ENCODE assay signal across 29 cellular contexts in genomic region chr17:69402052-69402451, GRCh38.
"Had no signal": no experiment of that assay in that cellular context is flagged by ENCODE, and none has a peak within 500 bp of the region (broad histone marks: within the 10 kb centered on the region; RNA-seq: fewer than 3 reads in every experiment).

No MANE protein-coding gene starts in this region.

- H3K4me3 ChIP-seq: ascending aorta, hepatocyte, ovary, prostate gland, sigmoid colon, smooth muscle cell, stomach, suprapubic skin, tibial artery had no signal

- H3K4me1 Mint-ChIP-seq: central memory CD8-positive, alpha-beta T cell; nephron; stimulated activated memory B cell treated with anti-CD40 and anti-IgM and Interleukin-4, amounts not matched to agents 10 μg/mL and 1 μg/mL and 100 μg/mL, for 72 hours had no signal

- DNase-seq: activated CD4-positive, alpha-beta memory T cell treated with anti-CD3 and anti-CD28 coated beads, Interleukin-2, amount 10 ng/mL, durations not matched to agents 7 days and 5 days; activated CD4-positive, alpha-beta T cell treated with anti-CD3 and anti-CD28 coated beads, Interleukin-2, amount 10 ng/mL, durations not matched to agents 7 days and 5 days; activated CD4-positive, CD25-positive, alpha-beta regulatory T cell treated with anti-CD3 and anti-CD28 coated beads, Interleukin-2, amount 50 U/mL, for 72 hours; activated CD8-positive, alpha-beta memory T cell treated with anti-CD3 and anti-CD28 coated beads, Interleukin-2, amount 50 U/mL, for 48 hours; activated gamma-delta T cell; activated naive CD4-positive, alpha-beta T cell treated with anti-CD3 and anti-CD28 coated beads, Interleukin-2, amount 10 ng/mL, durations not matched to agents 7 days and 5 days; activated naive CD8-positive, alpha-beta T cell treated with anti-CD3 and anti-CD28 coated beads, Interleukin-2, amount 10 ng/mL, durations not matched to agents 7 days and 5 days; activated T-cell treated with anti-CD3 and anti-CD28 coated beads, Interleukin-2, amount 50 U/mL, for 24 hours; dermis blood vessel endothelial cell; effector CD4-positive, alpha-beta T cell; kidney; left colon; mammary epithelial cell; ovary; retina; sigmoid colon; stimulated activated CD4-positive, alpha-beta T cell treated with anti-CD3 and anti-CD28 coated beads, Interleukin-1b, Interleukin-23, amount 100 ng/mL, for 48 hours; stimulated activated CD4-positive, alpha-beta T cell treated with anti-CD3 and anti-CD28 coated beads, Interleukin-4, amount 100 ng/mL, for 4 hours; stimulated activated CD8-positive, alpha-beta memory T cell treated with anti-CD3 and anti-CD28 coated beads, Interleukin-4, amount 100 ng/mL, for 48 hours; stomach; tibial artery had no signal

- H3K27ac Mint-ChIP-seq: activated CD4-positive, alpha-beta memory T cell treated with anti-CD3 and anti-CD28 coated beads, Interleukin-2, amount 10 ng/mL, durations not matched to agents 7 days and 5 days; activated CD4-positive, alpha-beta T cell treated with anti-CD3 and anti-CD28 coated beads, Interleukin-2, amount 10 ng/mL, durations not matched to agents 7 days and 5 days; activated naive CD4-positive, alpha-beta T cell treated with anti-CD3 and anti-CD28 coated beads, Interleukin-2, amount 10 ng/mL, durations not matched to agents 7 days and 5 days; activated naive CD8-positive, alpha-beta T cell treated with anti-CD3 and anti-CD28 coated beads, Interleukin-2, amount 10 ng/mL, durations not matched to agents 7 days and 5 days; activated T-cell treated with anti-CD3 and anti-CD28 coated beads, Interleukin-2, amount 50 U/mL, for 24 hours; nephron; stimulated activated memory B cell treated with anti-CD40 and anti-IgM and Interleukin-4, amounts not matched to agents 10 μg/mL and 1 μg/mL and 100 μg/mL, for 72 hours had no signal

- ATAC-seq: left colon; stimulated activated memory B cell treated with anti-CD40 and anti-IgM and Interleukin-4, amounts not matched to agents 10 μg/mL and 1 μg/mL and 100 μg/mL, for 72 hours had no signal

- H3K27me3 Mint-ChIP-seq: activated CD4-positive, alpha-beta memory T cell treated with anti-CD3 and anti-CD28 coated beads, Interleukin-2, amount 10 ng/mL, durations not matched to agents 7 days and 5 days; activated naive CD4-positive, alpha-beta T cell treated with anti-CD3 and anti-CD28 coated beads, Interleukin-2, amount 10 ng/mL, durations not matched to agents 7 days and 5 days; central memory CD8-positive, alpha-beta T cell had no signal

- H3K4me3 Mint-ChIP-seq: activated CD4-positive, alpha-beta memory T cell treated with anti-CD3 and anti-CD28 coated beads, Interleukin-2, amount 10 ng/mL, durations not matched to agents 7 days and 5 days; activated CD4-positive, alpha-beta T cell treated with anti-CD3 and anti-CD28 coated beads, Interleukin-2, amount 10 ng/mL, durations not matched to agents 7 days and 5 days; activated naive CD4-positive, alpha-beta T cell treated with anti-CD3 and anti-CD28 coated beads, Interleukin-2, amount 10 ng/mL, durations not matched to agents 7 days and 5 days; activated naive CD8-positive, alpha-beta T cell treated with anti-CD3 and anti-CD28 coated beads, Interleukin-2, amount 10 ng/mL, durations not matched to agents 7 days and 5 days; activated T-cell treated with anti-CD3 and anti-CD28 coated beads, Interleukin-2, amount 50 U/mL, for 24 hours; central memory CD8-positive, alpha-beta T cell; nephron; stimulated activated memory B cell treated with anti-CD40 and anti-IgM and Interleukin-4, amounts not matched to agents 10 μg/mL and 1 μg/mL and 100 μg/mL, for 72 hours had no signal

- H3K36me3 Mint-ChIP-seq: activated naive CD4-positive, alpha-beta T cell treated with anti-CD3 and anti-CD28 coated beads, Interleukin-2, amount 10 ng/mL, durations not matched to agents 7 days and 5 days; activated naive CD8-positive, alpha-beta T cell treated with anti-CD3 and anti-CD28 coated beads, Interleukin-2, amount 10 ng/mL, durations not matched to agents 7 days and 5 days had no signal

- H3K9me3 Mint-ChIP-seq: activated CD4-positive, alpha-beta memory T cell treated with anti-CD3 and anti-CD28 coated beads, Interleukin-2, amount 10 ng/mL, durations not matched to agents 7 days and 5 days; activated CD4-positive, alpha-beta T cell treated with anti-CD3 and anti-CD28 coated beads, Interleukin-2, amount 10 ng/mL, durations not matched to agents 7 days and 5 days; activated naive CD4-positive, alpha-beta T cell treated with anti-CD3 and anti-CD28 coated beads, Interleukin-2, amount 10 ng/mL, durations not matched to agents 7 days and 5 days; activated naive CD8-positive, alpha-beta T cell treated with anti-CD3 and anti-CD28 coated beads, Interleukin-2, amount 10 ng/mL, durations not matched to agents 7 days and 5 days; activated T-cell treated with anti-CD3 and anti-CD28 coated beads, Interleukin-2, amount 50 U/mL, for 24 hours had no signal
